In genomic region chr7:12434012-12434642, GRCh38 we compare ENCODE assay signal across 10 cellular contexts. TPM values are rescaled to one million over a fixed set of nuclear protein-coding genes. Genes with fewer than 3 reads are reported as not detected.
A peak's percentile ranks its signal among the peaks of the same experiment; 100 is the strongest.
DNase-seq lines count a peak whose midpoint lies in the region; ATAC-seq, FAIRE-seq and TF ChIP-seq lines count a peak whose summit lies in the region.
"Had no signal": no experiment of that assay in that cellular context is flagged by ENCODE, and none has a peak within 500 bp of the region (broad histone marks: within the 10 kb centered on the region; RNA-seq: fewer than 3 reads in every experiment).

No MANE protein-coding gene starts in this region.

- TF ChIP-seq CTCF in heart left ventricle (IDR thresholded peaks at IDR 0.05) = peak in 11 of 12 donors; percentile 6 to 42 (median 33)
- peak; percentile 4 for TF ChIP-seq CTCF in bronchial epithelial cell (IDR thresholded peaks at IDR 0.05; ENCODE audit: insufficient read depth, low read length, severe bottlenecking)
- peak; percentile 35 for TF ChIP-seq CTCF in upper lobe of right lung (IDR thresholded peaks at IDR 0.05)

- ATAC-seq in heart left ventricle = no peak
- no peak for ATAC-seq in left cardiac atrium
- no peak for ATAC-seq in upper lobe of right lung

- H3K27me3 ChIP-seq in heart left ventricle (peaks cover 0 to 3% (median 0%) of the 10 kb centered on the region in 9 donors), bronchial epithelial cell (ENCODE audit: control insufficient read depth, insufficient read depth, low read length) (no peaks in the 10 kb centered on the region), upper lobe of right lung (peaks cover 4% of the 10 kb centered on the region)

- DNase-seq in heart left ventricle = no peak
- no peak for DNase-seq in left cardiac atrium
- DNase-seq in bronchial epithelial cell (ENCODE audit: low read depth) = no peak
- no peak for DNase-seq in upper lobe of right lung
- DNase-seq in globus pallidus (ENCODE audit: low spot score) = no peak
- DNase-seq in COR-L47 (lab: John Stamatoyannopoulos, UW) = no peak
- DNase-seq in NCI-H2107 (lab: John Stamatoyannopoulos, UW) = no peak
- DNase-seq: DMS79 treated with DMSO at 0.1 percent for 48 hours, foreskin melanocyte had no signal

- no peak for TF ChIP-seq POLR2A in heart left ventricle (IDR thresholded peaks at IDR 0.05)

- intact Hi-C loops in heart left ventricle (cut with DNase I) = loop anchor here in 3 of 10 donors (10.0 kb wide), 2 partner anchors 51 to 61 kb away; no protein-coding TSS in a partner anchor
- intact Hi-C loops in left cardiac atrium (cut with DNase I) = loop anchor here in 1 of 2 donors (5.0 kb wide), 1 partner anchor 58 kb away; no protein-coding TSS in a partner anchor
- intact Hi-C loops in upper lobe of right lung (cut with DNase I) = no loop called here

- TF ChIP-seq RAD21 in Ishikawa (IDR thresholded peaks at IDR 0.05; ENCODE audit: low read depth) = peak; percentile 49

- H3K27ac ChIP-seq in heart left ventricle (no peak overlapping the region), upper lobe of right lung (no peak overlapping the region)

- no peak for TF ChIP-seq EP300 in Ishikawa (IDR thresholded peaks at IDR 0.05; ENCODE audit: borderline replicate concordance)

- no peak overlapping the region for H3K4me3 ChIP-seq in heart left ventricle
- H3K4me3 ChIP-seq in bronchial epithelial cell (ENCODE audit: low read depth, low read length) = no peak overlapping the region
- H3K4me3 ChIP-seq in upper lobe of right lung = no peak overlapping the region

- no peaks in the 10 kb centered on the region for H3K4me1 ChIP-seq in heart left ventricle
- no peaks in the 10 kb centered on the region for H3K4me1 ChIP-seq in upper lobe of right lung

- FAIRE-seq in bronchial epithelial cell (lab: Jason Lieb, UNC) = no peak

- H3K9me3 ChIP-seq in heart left ventricle = no peaks in the 10 kb centered on the region
- H3K9me3 ChIP-seq in upper lobe of right lung = no peaks in the 10 kb centered on the region

- no peaks in the 10 kb centered on the region for H3K36me3 ChIP-seq in heart left ventricle
- H3K36me3 ChIP-seq in bronchial epithelial cell (ENCODE audit: control insufficient read depth, insufficient read depth, low read length) = no peaks in the 10 kb centered on the region
- H3K36me3 ChIP-seq in upper lobe of right lung = no peaks in the 10 kb centered on the region

TF ChIP-seq in Ishikawa, 13 proteins besides CTCF, POLR2A, EP300 and RAD21:
- TF ChIP-seq MAX (IDR thresholded peaks at IDR 0.05) (no peak), CEBPB (IDR thresholded peaks at IDR 0.05) (no peak)

RNA-seq across cellular contexts. Expression of gene VWDE, which starts 30.5 kb away (rescaled TPM):
- total RNA-seq in heart left ventricle = under 1 TPM in 3 of 9 donors, not detected in 6; 0.07 to 0.58 (median 0.27) TPM
- polyA plus RNA-seq in heart left ventricle = not detected
- total RNA-seq in left cardiac atrium = 1 to 10 TPM; 7.3 to 8.8 TPM
- total RNA-seq in bronchial epithelial cell = 1.1 and 3.6 TPM in 2 replicates
- 0.90 TPM for total RNA-seq in upper lobe of right lung
